17 cellular contexts compared by ENCODE assay signal in genomic region chr2:218878486-218878885, GRCh38. TPM values are rescaled to one million over a fixed set of nuclear protein-coding genes. Genes with fewer than 3 reads are reported as not detected.
"Had no signal": no experiment of that assay in that cellular context is flagged by ENCODE, and none has a peak within 500 bp of the region (broad histone marks: within the 10 kb centered on the region; RNA-seq: fewer than 3 reads in every experiment).

No MANE protein-coding gene starts in this region.

- H3K4me3 ChIP-seq: gastrocnemius medialis, hepatocyte, prostate gland, suprapubic skin had no signal

- H3K4me3 Mint-ChIP-seq: activated naive CD4-positive, alpha-beta T cell treated with anti-CD3 and anti-CD28 coated beads, Interleukin-2, amount 10 ng/mL, durations not matched to agents 7 days and 5 days; nephron progenitor cell had no signal

- H3K9me3 ChIP-seq: gastrocnemius medialis, prostate gland, suprapubic skin had no signal

- H3K9me3 Mint-ChIP-seq: activated naive CD4-positive, alpha-beta T cell treated with anti-CD3 and anti-CD28 coated beads, Interleukin-2, amount 10 ng/mL, durations not matched to agents 7 days and 5 days; memory B cell; nephron progenitor cell; stimulated activated naive CD8-positive, alpha-beta T cell treated with anti-CD3 and anti-CD28 coated beads, Interleukin-15, Interleukin-2, amounts not matched to agents 100 ng/mL and 50 ng/mL, for 24 hours had no signal

- H3K36me3 Mint-ChIP-seq: activated naive CD4-positive, alpha-beta T cell treated with anti-CD3 and anti-CD28 coated beads, Interleukin-2, amount 10 ng/mL, durations not matched to agents 7 days and 5 days; memory B cell had no signal

- H3K79me2 ChIP-seq: hepatocyte had no signal

- H3K4me2 ChIP-seq: hepatocyte had no signal

- H3K27ac ChIP-seq: epithelial cell of prostate, gastrocnemius medialis, hepatocyte, prostate gland, suprapubic skin had no signal

- H3K36me3 ChIP-seq: gastrocnemius medialis, prostate gland, suprapubic skin had no signal

- H3K27ac Mint-ChIP-seq: activated naive CD4-positive, alpha-beta T cell treated with anti-CD3 and anti-CD28 coated beads, Interleukin-2, amount 10 ng/mL, durations not matched to agents 7 days and 5 days; nephron progenitor cell; stimulated activated naive CD8-positive, alpha-beta T cell treated with anti-CD3 and anti-CD28 coated beads, Interleukin-15, Interleukin-2, amounts not matched to agents 100 ng/mL and 50 ng/mL, for 24 hours had no signal

- DNase-seq: activated CD4-positive, alpha-beta T cell treated with anti-CD3 and anti-CD28 coated beads, Interleukin-2, amount 50 U/mL, for 1 hour; activated naive CD4-positive, alpha-beta T cell treated with anti-CD3 and anti-CD28 coated beads, Interleukin-2, amount 10 ng/mL, durations not matched to agents 7 days and 5 days; activated T-cell treated with anti-CD3 and anti-CD28 coated beads for 4 hours; gastrocnemius medialis; left ventricle myocardium superior; nephron progenitor cell; trophoblast cell had no signal

- ATAC-seq: gastrocnemius medialis, left ventricle myocardium superior had no signal

- H3K4me1 ChIP-seq: prostate gland had no signal

- H2AFZ ChIP-seq: hepatocyte had no signal

RNA-seq across cellular contexts. Expression of gene WNT10A, which starts 2.2 kb away (rescaled TPM):
- total RNA-seq: dermis microvascular lymphatic vessel endothelial cell, gastrocnemius medialis, left ventricle myocardium superior, osteoblast, right cardiac atrium had no signal
- polyA plus RNA-seq: right cardiac atrium had no signal

RNA-seq across cellular contexts. Expression of gene WNT6, which starts 18.9 kb away (rescaled TPM):
- total RNA-seq: dermis microvascular lymphatic vessel endothelial cell, osteoblast had no signal
- polyA plus RNA-seq: keratinocyte had no signal

RNA-seq across cellular contexts. Expression of gene PRKAG3, which starts 46.9 kb away (rescaled TPM):
- total RNA-seq: dermis microvascular lymphatic vessel endothelial cell, hepatocyte had no signal
- polyA plus RNA-seq: keratinocyte had no signal
